In the genomic region with DNA sequence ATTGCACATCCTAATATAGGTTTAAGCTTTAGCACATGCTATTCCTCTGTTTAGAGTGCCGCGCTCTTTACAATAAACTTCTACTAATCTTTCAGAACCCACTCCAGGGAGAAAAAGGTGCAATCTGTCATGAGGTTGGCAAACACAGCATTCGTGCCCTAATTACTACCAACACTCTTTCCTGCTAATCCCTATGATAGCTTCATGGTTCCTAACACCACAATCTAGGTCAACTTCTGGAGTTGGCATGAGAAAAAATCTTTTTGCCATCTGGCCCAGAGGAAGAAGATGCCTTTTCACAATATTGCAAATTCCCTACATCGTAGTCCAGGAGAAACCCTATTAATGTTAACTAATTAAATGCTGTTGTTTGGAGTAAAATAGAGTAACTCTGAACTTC, we compare ENCODE assay signal across 18 cellular contexts. TPM values are rescaled to one million over a fixed set of nuclear protein-coding genes. Genes with fewer than 3 reads are reported as not detected.
DNase-seq lines count a peak whose midpoint lies in the region; ATAC-seq and TF ChIP-seq lines count a peak whose summit lies in the region.
"Had no signal": no experiment of that assay in that cellular context is flagged by ENCODE, and none has a peak within 500 bp of the region (broad histone marks: within the 10 kb centered on the region; RNA-seq: fewer than 3 reads in every experiment).

No MANE protein-coding gene starts in this region.

- intact Hi-C loops in prostate gland (cut with DNase I) = no loop called here

- no peak for ATAC-seq in T-helper 17 cell
- no peak for ATAC-seq in stimulated activated naive B cell treated with anti-CD40 and anti-IgM and Interleukin-4, amounts not matched to agents 10 μg/mL and 1 μg/mL and 100 μg/mL, for 72 hours (replicated peaks)
- ATAC-seq in GM18511 (IDR thresholded peaks at IDR 0.05; ENCODE audit: unreplicated experiment) = no peak
- ATAC-seq: GM23338, HCT116, K562 had no signal

- H3K36me3 ChIP-seq in prostate gland = no peaks in the 10 kb centered on the region

- no peaks in the 10 kb centered on the region for H3K9me3 Mint-ChIP-seq in stimulated activated naive B cell treated with anti-CD40 and anti-IgM and Interleukin-4, amounts not matched to agents 10 μg/mL and 1 μg/mL and 100 μg/mL, for 72 hours
- H3K9me3 Mint-ChIP-seq: CD4-positive, alpha-beta T cell; GM23338; HFFc6 had no signal

- H3K27ac Mint-ChIP-seq in T-helper 17 cell = no peak overlapping the region
- peak overlapping the region; percentile 82 for H3K27ac Mint-ChIP-seq in stimulated activated naive B cell treated with anti-CD40 and anti-IgM and Interleukin-4, amounts not matched to agents 10 μg/mL and 1 μg/mL and 100 μg/mL, for 72 hours
- H3K27ac Mint-ChIP-seq: CD4-positive, alpha-beta T cell; GM23338; HFFc6 had no signal

- peak overlapping the region; percentile 59 for H3K4me3 Mint-ChIP-seq in T-helper 17 cell
- H3K4me3 Mint-ChIP-seq in stimulated activated naive B cell treated with anti-CD40 and anti-IgM and Interleukin-4, amounts not matched to agents 10 μg/mL and 1 μg/mL and 100 μg/mL, for 72 hours = no peak overlapping the region
- H3K4me3 Mint-ChIP-seq: CD4-positive, alpha-beta T cell; GM23338; HFFc6 had no signal

- DNase-seq in D341Med (ENCODE audit: low spot score) (peak; percentile 53), G401 (ENCODE audit: low spot score) (peak; percentile 88), T-helper 17 cell (no peak), DMS114 treated with DMSO at 0.1 percent for 48 hours (lab: John Stamatoyannopoulos, UW; ENCODE audit: unreplicated experiment) (no peak), prostate gland (ENCODE audit: low spot score) (no peak)
- DNase-seq in stimulated activated naive B cell treated with anti-CD40 and anti-IgM and Interleukin-4, amounts not matched to agents 10 μg/mL and 1 μg/mL and 100 μg/mL, for 72 hours = no peak
- DNase-seq: ACHN; Caco-2; CD4-positive, alpha-beta T cell; DMS79 treated with DMSO at 0.1 percent for 48 hours; H7; HFFc6; IMR-90 had no signal

- peaks cover 6% of the 10 kb centered on the region for H3K36me3 Mint-ChIP-seq in T-helper 17 cell (ENCODE audit: low read depth)
- peaks cover 24 to 26% of the 10 kb centered on the region in 2 donors for H3K36me3 Mint-ChIP-seq in stimulated activated naive B cell treated with anti-CD40 and anti-IgM and Interleukin-4, amounts not matched to agents 10 μg/mL and 1 μg/mL and 100 μg/mL, for 72 hours

- no peaks in the 10 kb centered on the region for H3K9me3 ChIP-seq in T-helper 17 cell (ENCODE audit: control insufficient read depth, low read length, poor library complexity, severe bottlenecking)
- H3K9me3 ChIP-seq in prostate gland = no peaks in the 10 kb centered on the region
- H3K9me3 ChIP-seq: Caco-2 had no signal

- no peak overlapping the region for H3K27ac ChIP-seq in prostate gland
- H3K27ac ChIP-seq: C4-2B had no signal

- no peaks in the 10 kb centered on the region for H3K4me1 ChIP-seq in prostate gland (replicated peaks)
- H3K4me1 ChIP-seq: Caco-2 had no signal

- H3K4me3 ChIP-seq in prostate gland = no peak overlapping the region
- H3K4me3 ChIP-seq: GM23338, K562 had no signal

- TF ChIP-seq POLR2A in prostate gland (IDR thresholded peaks at IDR 0.05) = no peak

- WGBS in prostate gland = 91% methylated on average over 4 of the region's 4 CpGs

- H3K27me3 Mint-ChIP-seq in T-helper 17 cell = no peaks in the 10 kb centered on the region
- no peaks in the 10 kb centered on the region for H3K27me3 Mint-ChIP-seq in stimulated activated naive B cell treated with anti-CD40 and anti-IgM and Interleukin-4, amounts not matched to agents 10 μg/mL and 1 μg/mL and 100 μg/mL, for 72 hours
- H3K27me3 Mint-ChIP-seq: CD4-positive, alpha-beta T cell had no signal

- no peaks in the 10 kb centered on the region for H3K4me1 Mint-ChIP-seq in T-helper 17 cell
- peaks cover 6 to 18% of the 10 kb centered on the region in 2 donors for H3K4me1 Mint-ChIP-seq in stimulated activated naive B cell treated with anti-CD40 and anti-IgM and Interleukin-4, amounts not matched to agents 10 μg/mL and 1 μg/mL and 100 μg/mL, for 72 hours

- H3K27me3 ChIP-seq in prostate gland (replicated peaks; ENCODE audit: insufficient read depth) = no peaks in the 10 kb centered on the region

- in situ Hi-C loops in G401 (cut with HindIII; ENCODE audit: low sequenced_read_pairs) = no loop called here

- no peak for TF ChIP-seq CTCF in prostate gland (IDR thresholded peaks at IDR 0.05)

RNA-seq across cellular contexts. Expression of a gene that starts 39.6 kb away (rescaled TPM):
- total RNA-seq in G401 (2014; rRNA removed; shearing (Covaris generic)) = 30.4 and 42.3 TPM in 2 replicates
- total RNA-seq in T-helper 17 cell (10 to 100 TPM in 1 of 2 donors, 1 to 10 TPM in 1; 7.5 to 10.9 TPM), prostate gland (10 to 100 TPM; 12.9 to 17.3 TPM)

Comparison
In these comparisons a context has a peak if more than half of its experiments do, and no peak if none do; other contexts are left out.
1. DNase-seq: peak in D341Med (single experiment) and G401 (single experiment); none in T-helper 17 cell (0 of 3), stimulated activated naive B cell treated with anti-CD40 and anti-IgM and Interleukin-4, amounts not matched to agents 10 μg/mL and 1 μg/mL and 100 μg/mL, for 72 hours (single experiment), DMS114 treated with DMSO at 0.1 percent for 48 hours (single experiment) and prostate gland (single experiment).